In the genomic region with DNA sequence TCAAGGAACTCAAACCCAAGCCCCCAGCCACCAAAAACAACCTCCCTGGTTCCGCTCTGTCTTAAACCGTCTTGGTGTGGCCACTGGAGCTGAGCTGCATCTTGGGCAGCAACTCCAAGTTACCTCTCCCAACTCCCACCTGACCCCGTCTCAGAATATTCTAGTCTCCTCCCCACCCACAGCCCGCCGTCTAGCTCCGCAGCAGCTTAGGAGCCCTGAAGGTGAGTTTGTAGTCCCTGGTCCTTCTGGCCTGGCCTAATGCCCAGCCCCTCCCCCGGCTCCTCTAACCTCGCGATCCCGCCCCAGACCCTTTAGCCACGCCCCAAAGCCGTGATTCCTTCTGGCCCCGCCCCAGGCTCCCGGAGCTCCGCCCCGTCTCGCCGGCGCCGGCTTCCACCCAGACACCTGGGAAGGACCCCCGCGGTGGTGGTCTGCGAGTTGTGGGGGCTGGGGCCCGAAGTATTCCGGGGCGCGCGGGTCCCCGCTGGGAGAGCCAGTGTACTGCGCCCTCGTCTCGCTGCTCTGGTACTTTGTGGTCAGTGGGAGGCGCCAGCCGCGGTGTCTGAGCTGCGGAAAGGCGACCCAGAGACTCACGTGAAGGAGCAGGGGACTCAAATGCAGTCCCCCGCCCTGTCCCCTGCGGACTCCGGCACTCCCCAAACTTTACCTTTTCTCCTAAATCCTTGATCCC, we compare ENCODE assay signal across 8 cellular contexts. TPM values are rescaled to one million over a fixed set of nuclear protein-coding genes. Genes with fewer than 3 reads are reported as not detected.
DNase-seq lines count a peak whose midpoint lies in the region; ATAC-seq and TF ChIP-seq lines count a peak whose summit lies in the region.

No MANE protein-coding gene starts in this region.

- H3K4me3 ChIP-seq in BE2C (ENCODE audit: low read depth, low read length): peak overlapping the region; percentile 62

- peak; percentile 42 for ATAC-seq in SK-N-SH treated with all-trans-retinoic acid at 6 μM for 48 hours
- ATAC-seq in activated naive CD8-positive, alpha-beta T cell treated with anti-CD3 and anti-CD28 coated beads, Interleukin-2, amount 10 ng/mL, durations not matched to agents 7 days and 5 days (ENCODE audit: low read depth): peak; percentile 19
- ATAC-seq in HG03442 (IDR thresholded peaks at IDR 0.05; ENCODE audit: unreplicated experiment): no peak
- ATAC-seq in HG02885 (IDR thresholded peaks at IDR 0.05; ENCODE audit: poor library complexity, unreplicated experiment): no peak

- peaks cover 22% of the 10 kb centered on the region for H3K27me3 Mint-ChIP-seq in activated naive CD8-positive, alpha-beta T cell treated with anti-CD3 and anti-CD28 coated beads, Interleukin-2, amount 10 ng/mL, durations not matched to agents 7 days and 5 days

- H3K36me3 Mint-ChIP-seq in activated naive CD8-positive, alpha-beta T cell treated with anti-CD3 and anti-CD28 coated beads, Interleukin-2, amount 10 ng/mL, durations not matched to agents 7 days and 5 days: no peaks in the 10 kb centered on the region

- peak overlapping the region; percentile 81 for H3K4me3 Mint-ChIP-seq in activated naive CD8-positive, alpha-beta T cell treated with anti-CD3 and anti-CD28 coated beads, Interleukin-2, amount 10 ng/mL, durations not matched to agents 7 days and 5 days

- DNase-seq in BE2C: peak; percentile 88
- peak; percentile 49 for DNase-seq in HPDE6-E6E7 (ENCODE audit: extremely low spot score)
- peak; percentile 76 for DNase-seq in activated naive CD8-positive, alpha-beta T cell treated with anti-CD3 and anti-CD28 coated beads, Interleukin-2, amount 10 ng/mL, durations not matched to agents 7 days and 5 days
- DNase-seq in hepatic stellate cell (ENCODE audit: low spot score): peak; percentile 47
- DNase-seq in stimulated activated CD4-positive, alpha-beta T cell treated with anti-CD3 and anti-CD28 coated beads, Interleukin-12 subunit alpha, Interleukin-12 subunit beta, amount 100 ng/mL, for 4 hours: peak; percentile 64

- POLR2A ChIA-PET in activated naive CD8-positive, alpha-beta T cell treated with anti-CD3 and anti-CD28 coated beads, Interleukin-2, amount 10 ng/mL, durations not matched to agents 7 days and 5 days (lab: Charles Lee): interaction anchor here (0.6 kb wide), 1 partner anchor 25 kb away, joined by 4 read pairs; the partner anchor contains the start of gene RUVBL2

- peaks cover 13% of the 10 kb centered on the region for H3K36me3 ChIP-seq in BE2C

- TF ChIP-seq CTCF in BE2C (IDR thresholded peaks at IDR 0.05; ENCODE audit: low read depth, low read length): peak; percentile 37

- H3K4me1 Mint-ChIP-seq in activated naive CD8-positive, alpha-beta T cell treated with anti-CD3 and anti-CD28 coated beads, Interleukin-2, amount 10 ng/mL, durations not matched to agents 7 days and 5 days: peaks cover 22% of the 10 kb centered on the region

- peaks cover 12% of the 10 kb centered on the region for H3K4me1 ChIP-seq in BE2C

- no peaks in the 10 kb centered on the region for H3K9me3 Mint-ChIP-seq in activated naive CD8-positive, alpha-beta T cell treated with anti-CD3 and anti-CD28 coated beads, Interleukin-2, amount 10 ng/mL, durations not matched to agents 7 days and 5 days

- peak overlapping the region; percentile 64 for H3K27ac Mint-ChIP-seq in activated naive CD8-positive, alpha-beta T cell treated with anti-CD3 and anti-CD28 coated beads, Interleukin-2, amount 10 ng/mL, durations not matched to agents 7 days and 5 days

- H3K27me3 ChIP-seq in BE2C: no peaks in the 10 kb centered on the region

- no peaks in the 10 kb centered on the region for H3K9me3 ChIP-seq in BE2C

TF ChIP-seq in SK-N-SH treated with all-trans-retinoic acid at 6 μM for 48 hours, 23 proteins besides CTCF, POLR2A, EP300 and RAD21:
- TF ChIP-seq TCF4 (CRISPR knock-in tag; IDR thresholded peaks at IDR 0.05; ENCODE audit: borderline replicate concordance) (no peak), POU6F1 (CRISPR knock-in tag; IDR thresholded peaks at IDR 0.05; ENCODE audit: borderline replicate concordance, low read depth) (no peak), OSR1 (CRISPR knock-in tag; IDR thresholded peaks at IDR 0.05) (no peak), ZNF8 (CRISPR knock-in tag; IDR thresholded peaks at IDR 0.05) (no peak), CSDC2 (CRISPR knock-in tag; IDR thresholded peaks at IDR 0.05) (no peak), PPARA (CRISPR knock-in tag; IDR thresholded peaks at IDR 0.05; ENCODE audit: borderline replicate concordance) (no peak), SNAI2 (CRISPR knock-in tag; IDR thresholded peaks at IDR 0.05) (no peak), TOX (CRISPR knock-in tag; IDR thresholded peaks at IDR 0.05; ENCODE audit: borderline replicate concordance) (no peak), ZNF70 (CRISPR knock-in tag; IDR thresholded peaks at IDR 0.05) (no peak), TSHZ2 (CRISPR knock-in tag; IDR thresholded peaks at IDR 0.05) (no peak), CSRNP3 (CRISPR knock-in tag; IDR thresholded peaks at IDR 0.05) (no peak), ZNF565 (CRISPR knock-in tag; conservative IDR thresholded peaks at IDR 0.05; ENCODE audit: low read depth) (no peak), ZFP3 (CRISPR knock-in tag; IDR thresholded peaks at IDR 0.05) (no peak), BACH2 (CRISPR knock-in tag; IDR thresholded peaks at IDR 0.05; ENCODE audit: borderline replicate concordance) (no peak)
TF ChIP-seq in SK-N-SH treated with all-trans-retinoic acid at 6 μM for 48 hours: peak in this region for 0.

RNA-seq across cellular contexts. Expression of gene LHB, which starts 2.5 kb away (rescaled TPM):
- 3.1 TPM for polyA plus RNA-seq in BE2C (2012; ENCODE audit: insufficient read depth, insufficient read length, low read depth)
- total RNA-seq in activated naive CD8-positive, alpha-beta T cell treated with anti-CD3 and anti-CD28 coated beads, Interleukin-2, amount 10 ng/mL, durations not matched to agents 7 days and 5 days: not detected

RNA-seq across cellular contexts. Expression of gene CGB3, which starts 4.7 kb away (rescaled TPM):
- polyA plus RNA-seq in BE2C (2012; ENCODE audit: insufficient read depth, insufficient read length, low read depth): not detected
- total RNA-seq in activated naive CD8-positive, alpha-beta T cell treated with anti-CD3 and anti-CD28 coated beads, Interleukin-2, amount 10 ng/mL, durations not matched to agents 7 days and 5 days: not detected

RNA-seq across cellular contexts. Expression of gene CGB2, which starts 12.3 kb away (rescaled TPM):
- 3.0 TPM for polyA plus RNA-seq in BE2C (2012; ENCODE audit: insufficient read depth, insufficient read length, low read depth)
- total RNA-seq in activated naive CD8-positive, alpha-beta T cell treated with anti-CD3 and anti-CD28 coated beads, Interleukin-2, amount 10 ng/mL, durations not matched to agents 7 days and 5 days: not detected

RNA-seq across cellular contexts. Expression of gene CGB1, which starts 17.3 kb away (rescaled TPM):
- polyA plus RNA-seq in BE2C (2012; ENCODE audit: insufficient read depth, insufficient read length, low read depth): 3.4 TPM
- not detected for total RNA-seq in activated naive CD8-positive, alpha-beta T cell treated with anti-CD3 and anti-CD28 coated beads, Interleukin-2, amount 10 ng/mL, durations not matched to agents 7 days and 5 days

RNA-seq across cellular contexts. Expression of gene CGB5, which starts 24.3 kb away (rescaled TPM):
- not detected for polyA plus RNA-seq in BE2C (2012; ENCODE audit: insufficient read depth, insufficient read length, low read depth)
- total RNA-seq in activated naive CD8-positive, alpha-beta T cell treated with anti-CD3 and anti-CD28 coated beads, Interleukin-2, amount 10 ng/mL, durations not matched to agents 7 days and 5 days: not detected

Comparison
In these comparisons a context has a peak if more than half of its experiments do, and no peak if none do; other contexts are left out.
1. ATAC-seq: peak in SK-N-SH treated with all-trans-retinoic acid at 6 μM for 48 hours (single experiment) and activated naive CD8-positive, alpha-beta T cell treated with anti-CD3 and anti-CD28 coated beads, Interleukin-2, amount 10 ng/mL, durations not matched to agents 7 days and 5 days (single experiment); none in HG03442 (single experiment) and HG02885 (single experiment).
2. Peak in every context shown above with its lines, with median percentiles within 50 percentile points of each other: DNase-seq.